8 cellular contexts compared by ENCODE assay signal in the genomic region with DNA sequence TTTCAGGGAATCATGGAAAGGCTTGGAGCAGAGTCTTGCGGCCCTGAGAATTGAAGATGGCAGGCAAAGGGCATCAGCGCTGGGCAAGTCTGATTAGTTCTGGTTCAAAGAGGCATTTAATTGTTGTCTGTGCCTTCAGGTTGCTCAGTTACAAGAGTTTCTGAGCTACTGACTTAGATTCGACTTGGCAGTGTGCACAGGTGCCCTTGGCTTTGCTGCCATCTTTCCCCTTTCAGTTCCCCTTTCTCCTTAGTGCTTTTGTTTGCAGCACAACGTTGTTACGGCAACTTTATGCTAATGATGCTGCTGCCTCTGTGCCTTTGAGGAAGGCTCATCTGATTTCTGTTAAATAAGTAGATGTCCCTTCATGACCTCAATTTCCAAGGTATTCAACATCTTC. TPM values are rescaled to one million over a fixed set of nuclear protein-coding genes. Genes with fewer than 3 reads are reported as not detected.
DNase-seq lines count a peak whose midpoint lies in the region; ATAC-seq and TF ChIP-seq lines count a peak whose summit lies in the region.

No MANE protein-coding gene starts in this region.

- H3K4me3 Mint-ChIP-seq in T-helper 2 cell treated with Interferon-gamma antibody and Interleukin-4, amounts not matched to agents 5 μg/mL and 100 μg/mL, for 36 hours: no peak overlapping the region
- H3K4me3 Mint-ChIP-seq in stimulated activated effector memory CD8-positive, alpha-beta T cell treated with anti-CD3 and anti-CD28 coated beads, Interleukin-12 subunit alpha, Interleukin-12 subunit beta, amount 100 ng/mL, for 72 hours: no peak overlapping the region

- TF ChIP-seq CTCF in thyroid gland (IDR thresholded peaks at IDR 0.05): no peak

- no peak overlapping the region for H3K27ac Mint-ChIP-seq in T-helper 2 cell treated with Interferon-gamma antibody and Interleukin-4, amounts not matched to agents 5 μg/mL and 100 μg/mL, for 36 hours
- no peak overlapping the region for H3K27ac Mint-ChIP-seq in stimulated activated effector memory CD8-positive, alpha-beta T cell treated with anti-CD3 and anti-CD28 coated beads, Interleukin-12 subunit alpha, Interleukin-12 subunit beta, amount 100 ng/mL, for 72 hours

- H3K36me3 ChIP-seq in HAP-1 (replicated peaks) (no peaks in the 10 kb centered on the region), iPS DF 6.9 (ENCODE audit: control insufficient read depth, insufficient read depth, low read length) (no peaks in the 10 kb centered on the region), thyroid gland (no peaks in the 10 kb centered on the region)

- H3K27ac ChIP-seq in iPS DF 6.9 (ENCODE audit: low read length) (no peak overlapping the region), thyroid gland (no peak overlapping the region)

- no CpG with 5 or more reads among the region's 5 CpGs for WGBS in iPS DF 6.9 (ENCODE audit: insufficient coverage, insufficient read length)
- 71 to 80% methylated on average over 5 of the region's 5 CpGs for WGBS in thyroid gland, 2 donors

- no peaks in the 10 kb centered on the region for H3K27me3 ChIP-seq in HAP-1 (ENCODE audit: low read depth)
- no peaks in the 10 kb centered on the region for H3K27me3 ChIP-seq in iPS DF 6.9 (ENCODE audit: control insufficient read depth, insufficient read depth, low read length)
- no peaks in the 10 kb centered on the region for H3K27me3 ChIP-seq in thyroid gland

- H3K4me1 ChIP-seq in HAP-1 (peaks cover 15% of the 10 kb centered on the region), iPS DF 6.9 (ENCODE audit: control insufficient read depth, insufficient read depth, low read length) (no peaks in the 10 kb centered on the region; the same call in 1 of the 2 replicates), thyroid gland (no peaks in the 10 kb centered on the region)

- no peak for TF ChIP-seq POLR2A in thyroid gland (IDR thresholded peaks at IDR 0.05)

- H3K9me3 ChIP-seq in HAP-1 (no peaks in the 10 kb centered on the region), iPS DF 6.9 (ENCODE audit: control insufficient read depth, insufficient read depth, low read length) (no peaks in the 10 kb centered on the region), thyroid gland (no peaks in the 10 kb centered on the region)

- DNase-seq in HAP-1 (ENCODE audit: low spot score in 2 of 2) (peak; percentile 32 to 49), MV-4-11 (lab: John Stamatoyannopoulos, UW) (peak; percentile 94), iPS DF 6.9 (ENCODE audit: low read depth, low spot score) (peak; percentile 48), thyroid gland (no peak)
- no peak for DNase-seq in T-helper 2 cell treated with Interferon-gamma antibody and Interleukin-4, amounts not matched to agents 5 μg/mL and 100 μg/mL, for 36 hours (ENCODE audit: low spot score)
- DNase-seq in activated effector memory CD4-positive, alpha-beta T cell treated with Interleukin-2 at 50 U/mL for 16 hours: no peak
- DNase-seq in stimulated activated effector memory CD8-positive, alpha-beta T cell treated with anti-CD3 and anti-CD28 coated beads, Interleukin-12 subunit alpha, Interleukin-12 subunit beta, amount 100 ng/mL, for 72 hours (ENCODE audit: low spot score in 2 of 2): no peak

- H3K4me3 ChIP-seq in HAP-1: no peak overlapping the region
- no peak overlapping the region for H3K4me3 ChIP-seq in iPS DF 6.9 (ENCODE audit: low read length)
- H3K4me3 ChIP-seq in thyroid gland (replicated peaks in 1 of 3): no peak overlapping the region

- H3K27me3 Mint-ChIP-seq in T-helper 2 cell treated with Interferon-gamma antibody and Interleukin-4, amounts not matched to agents 5 μg/mL and 100 μg/mL, for 36 hours (ENCODE audit: low read depth): no peaks in the 10 kb centered on the region

- H3K4me1 Mint-ChIP-seq in T-helper 2 cell treated with Interferon-gamma antibody and Interleukin-4, amounts not matched to agents 5 μg/mL and 100 μg/mL, for 36 hours (ENCODE audit: low read depth): peaks cover 31% of the 10 kb centered on the region
- H3K4me1 Mint-ChIP-seq in stimulated activated effector memory CD8-positive, alpha-beta T cell treated with anti-CD3 and anti-CD28 coated beads, Interleukin-12 subunit alpha, Interleukin-12 subunit beta, amount 100 ng/mL, for 72 hours: peaks cover 18% of the 10 kb centered on the region

- in situ Hi-C loops in HAP-1 (cut with MboI; ENCODE audit: low sequenced_read_pairs): no loop called here

- intact Hi-C loops in thyroid gland (cut with DNase I): no loop called here

- no peaks in the 10 kb centered on the region for H3K9me3 Mint-ChIP-seq in T-helper 2 cell treated with Interferon-gamma antibody and Interleukin-4, amounts not matched to agents 5 μg/mL and 100 μg/mL, for 36 hours
- no peaks in the 10 kb centered on the region for H3K9me3 Mint-ChIP-seq in stimulated activated effector memory CD8-positive, alpha-beta T cell treated with anti-CD3 and anti-CD28 coated beads, Interleukin-12 subunit alpha, Interleukin-12 subunit beta, amount 100 ng/mL, for 72 hours

- peak; percentile 97 for ATAC-seq in GM18520 (IDR thresholded peaks at IDR 0.05; ENCODE audit: unreplicated experiment)
- no peak for ATAC-seq in stimulated activated effector memory CD8-positive, alpha-beta T cell treated with anti-CD3 and anti-CD28 coated beads, Interleukin-12 subunit alpha, Interleukin-12 subunit beta, amount 100 ng/mL, for 72 hours

- H3K36me3 Mint-ChIP-seq in T-helper 2 cell treated with Interferon-gamma antibody and Interleukin-4, amounts not matched to agents 5 μg/mL and 100 μg/mL, for 36 hours (ENCODE audit: low read depth): peaks cover 1% of the 10 kb centered on the region
- no peaks in the 10 kb centered on the region for H3K36me3 Mint-ChIP-seq in stimulated activated effector memory CD8-positive, alpha-beta T cell treated with anti-CD3 and anti-CD28 coated beads, Interleukin-12 subunit alpha, Interleukin-12 subunit beta, amount 100 ng/mL, for 72 hours

RNA-seq across cellular contexts. Expression of a gene that starts 12.5 kb away (rescaled TPM):
- total RNA-seq in thyroid gland: 1 to 10 TPM; 1.8 to 9.5 (median 2.5) TPM

RNA-seq across cellular contexts. Expression of a gene that starts 50.8 kb away (rescaled TPM):
- not detected for total RNA-seq in thyroid gland

Comparison
In these comparisons a context has a peak if more than half of its experiments do, and no peak if none do; other contexts are left out.
1. DNase-seq: peak in HAP-1 (2 of 2), MV-4-11 (single experiment) and iPS DF 6.9 (single experiment); none in T-helper 2 cell treated with Interferon-gamma antibody and Interleukin-4, amounts not matched to agents 5 μg/mL and 100 μg/mL, for 36 hours (single experiment), activated effector memory CD4-positive, alpha-beta T cell treated with Interleukin-2 at 50 U/mL for 16 hours (single experiment), stimulated activated effector memory CD8-positive, alpha-beta T cell treated with anti-CD3 and anti-CD28 coated beads, Interleukin-12 subunit alpha, Interleukin-12 subunit beta, amount 100 ng/mL, for 72 hours (0 of 2) and thyroid gland (0 of 2).